ENCODE assay signal across 18 cellular contexts in genomic region chr5:54874337-54875021, GRCh38.
DNase-seq lines count a peak whose midpoint lies in the region; ATAC-seq, FAIRE-seq and TF ChIP-seq lines count a peak whose summit lies in the region.
"Had no signal": no experiment of that assay in that cellular context is flagged by ENCODE, and none has a peak within 500 bp of the region (broad histone marks: within the 10 kb centered on the region; RNA-seq: fewer than 3 reads in every experiment).

No MANE protein-coding gene starts in this region.

- H3K27ac ChIP-seq in GM23248 = no peak overlapping the region
- no peak overlapping the region for H3K27ac ChIP-seq in mesendoderm (ENCODE audit: low read depth, low read length)
- H3K27ac ChIP-seq: coronary artery had no signal

- H4K20me1 ChIP-seq in GM23248 (ENCODE audit: insufficient read depth) = no peaks in the 10 kb centered on the region

- peak; percentile 34 for DNase-seq in GM23248
- peak; percentile 15 to 74 for DNase-seq in NOMO-1 (lab: John Stamatoyannopoulos, UW; ENCODE audit: unreplicated experiment in 2 of 2)
- DNase-seq in bronchial epithelial cell (ENCODE audit: low read depth) = peak; percentile 54
- DNase-seq in mesendoderm = peak; percentile 57
- no peak for DNase-seq in head of caudate nucleus
- DNase-seq in stimulated activated CD8-positive, alpha-beta memory T cell treated with anti-CD3 and anti-CD28 coated beads, Interleukin-4, amount 100 ng/mL, for 48 hours = no peak
- no peak for DNase-seq in NCI-H524 (lab: John Stamatoyannopoulos, UW)
- DNase-seq in sciatic nerve (ENCODE audit: low spot score) = no peak
- DNase-seq: activated CD4-positive, CD25-positive, alpha-beta regulatory T cell; activated naive CD8-positive, alpha-beta T cell treated with anti-CD3 and anti-CD28 coated beads for 36 hours; EL; H7; NCI-H1092 treated with DMSO at 0.1 percent for 48 hours; NCI-H510A had no signal

- no peaks in the 10 kb centered on the region for H3K9me3 ChIP-seq in GM23248 (ENCODE audit: low read depth)

- H3F3A ChIP-seq in GM23248 (ENCODE audit: insufficient read depth) = no peaks in the 10 kb centered on the region

- in situ Hi-C loops in GM23248 (cut with MboI) = loop anchor here (25.0 kb wide), 1 partner anchor 612 kb away; no protein-coding TSS in a partner anchor

- H2AFZ ChIP-seq in GM23248 = no peak overlapping the region

- no peak overlapping the region for H2BK5ac ChIP-seq in mesendoderm (ENCODE audit: low read length)

- no peak for ATAC-seq in sciatic nerve
- ATAC-seq: Right ventricle myocardium inferior had no signal

- H3K23ac ChIP-seq in mesendoderm (ENCODE audit: low read length) = no peak overlapping the region

- H3K4me2 ChIP-seq in GM23248 (ENCODE audit: unreplicated experiment) = no peak overlapping the region
- no peak overlapping the region for H3K4me2 ChIP-seq in mesendoderm (ENCODE audit: low read length)

- H3K4me1 ChIP-seq in GM23248 (ENCODE audit: insufficient read depth) (no peaks in the 10 kb centered on the region), mesendoderm (ENCODE audit: control insufficient read depth, low read depth, low read length) (peaks cover 31% of the 10 kb centered on the region)

- H3K9ac ChIP-seq in GM23248 (no peak overlapping the region), mesendoderm (ENCODE audit: low read length) (no peak overlapping the region)

- no peak overlapping the region for H2BK120ac ChIP-seq in mesendoderm (ENCODE audit: low read depth, low read length)

- intact Hi-C loops in head of caudate nucleus (cut with DNase I) (no loop called here), sciatic nerve (cut with DNase I) (no loop called here)

- H2AK5ac ChIP-seq in mesendoderm (ENCODE audit: low read length) = no peak overlapping the region

- H3K79me2 ChIP-seq in GM23248 (ENCODE audit: insufficient read depth) = no peaks in the 10 kb centered on the region
- no peaks in the 10 kb centered on the region for H3K79me2 ChIP-seq in mesendoderm (ENCODE audit: control insufficient read depth, insufficient read depth, low read length)

- H3K56ac ChIP-seq in mesendoderm (ENCODE audit: low read length) = no peak overlapping the region

- TF ChIP-seq CTCF in bronchial epithelial cell (IDR thresholded peaks at IDR 0.05; ENCODE audit: insufficient read depth, low read length, severe bottlenecking) = no peak

- peak overlapping the region; percentile 68 for H3K18ac ChIP-seq in mesendoderm (ENCODE audit: low read length)

- FAIRE-seq in bronchial epithelial cell (lab: Jason Lieb, UNC) = no peak
- FAIRE-seq: frontal cortex, islet of Langerhans had no signal

- H3K9me2 ChIP-seq in GM23248 (ENCODE audit: insufficient read depth) = no peaks in the 10 kb centered on the region

- H3K79me1 ChIP-seq in mesendoderm (ENCODE audit: low read length) = no peaks in the 10 kb centered on the region

- no peak overlapping the region for H4K8ac ChIP-seq in mesendoderm (ENCODE audit: low read depth, low read length)

- 44 to 48% methylated on average over 7 of the region's 7 CpGs for WGBS in GM23248 (ENCODE audit: low coverage in 1 of 2, low lambda C conversion rate in 2 of 2, missing lambda C conversion rate in 2 of 2), 2 experiments
- WGBS in mesendoderm (ENCODE audit: extremely low coverage, insufficient coverage, low lambda C conversion rate) = no CpG with 5 or more reads among the region's 7 CpGs

- H4K5ac ChIP-seq in mesendoderm (ENCODE audit: low read length) = no peak overlapping the region

- H2BK15ac ChIP-seq in mesendoderm (replicated peaks; ENCODE audit: low read depth) = peak overlapping the region; percentile 57

- no peak overlapping the region for H3K4ac ChIP-seq in mesendoderm (ENCODE audit: low read depth, low read length)

- no peaks in the 10 kb centered on the region for H3K36me3 ChIP-seq in GM23248 (ENCODE audit: low read depth)
- H3K36me3 ChIP-seq in bronchial epithelial cell (ENCODE audit: control insufficient read depth, insufficient read depth, low read length) = no peaks in the 10 kb centered on the region
- no peaks in the 10 kb centered on the region for H3K36me3 ChIP-seq in mesendoderm (ENCODE audit: control insufficient read depth, insufficient read depth, low read length)

- no peaks in the 10 kb centered on the region for H3K27me3 ChIP-seq in GM23248 (replicated peaks; ENCODE audit: insufficient read depth)
- no peaks in the 10 kb centered on the region for H3K27me3 ChIP-seq in bronchial epithelial cell (ENCODE audit: control insufficient read depth, insufficient read depth, low read length)
- no peaks in the 10 kb centered on the region for H3K27me3 ChIP-seq in mesendoderm (ENCODE audit: insufficient read depth, low read length, poor library complexity)

- H3K4me3 ChIP-seq in GM23248 = no peak overlapping the region
- H3K4me3 ChIP-seq in bronchial epithelial cell (ENCODE audit: low read depth, low read length) = no peak overlapping the region
- H3K4me3 ChIP-seq in mesendoderm (ENCODE audit: low read length) = no peak overlapping the region
- H3K4me3 ChIP-seq: coronary artery had no signal

Comparison
In these comparisons a context has a peak if more than half of its experiments do, and no peak if none do; other contexts are left out.
1. DNase-seq: peak in GM23248 (single experiment), NOMO-1 (2 of 2), bronchial epithelial cell (single experiment) and mesendoderm (single experiment); none in head of caudate nucleus (0 of 42), stimulated activated CD8-positive, alpha-beta memory T cell treated with anti-CD3 and anti-CD28 coated beads, Interleukin-4, amount 100 ng/mL, for 48 hours (single experiment), NCI-H524 (0 of 2) and sciatic nerve (single experiment).